ENCODE assay signal across 13 cellular contexts in genomic region chr6:170210026-170210390, GRCh38.
DNase-seq lines count a peak whose midpoint lies in the region; ATAC-seq and TF ChIP-seq lines count a peak whose summit lies in the region.
"Had no signal": no experiment of that assay in that cellular context is flagged by ENCODE, and none has a peak within 500 bp of the region (broad histone marks: within the 10 kb centered on the region; RNA-seq: fewer than 3 reads in every experiment).

No MANE protein-coding gene starts in this region.

- H3K27ac Mint-ChIP-seq in activated CD4-positive, alpha-beta T cell treated with anti-CD3 and anti-CD28 coated beads, Interleukin-2, amount 10 ng/mL, durations not matched to agents 7 days and 5 days = no peak overlapping the region
- H3K27ac Mint-ChIP-seq in activated T-helper 2 cell treated with anti-CD3 and anti-CD28 coated beads, Interferon-gamma antibody, Interleukin-2, Interleukin-4, amounts not matched to agents 10 μg/mL and 5 μg/mL and 100 μg/mL, durations not matched to agents 14 hours and 24 hours and 36 hours = no peak overlapping the region
- no peak overlapping the region for H3K27ac Mint-ChIP-seq in osteocyte (ENCODE audit: unreplicated experiment)
- no peak overlapping the region for H3K27ac Mint-ChIP-seq in stimulated activated memory B cell treated with anti-CD40 and anti-IgM and Interleukin-4, amounts not matched to agents 10 μg/mL and 1 μg/mL and 100 μg/mL, for 72 hours

- CTCF ChIA-PET in activated CD4-positive, alpha-beta T cell treated with anti-CD3 and anti-CD28 coated beads, Interleukin-2, amount 10 ng/mL, durations not matched to agents 7 days and 5 days (lab: Charles Lee) = no interaction called here

- H3K4me1 Mint-ChIP-seq in activated CD4-positive, alpha-beta T cell treated with anti-CD3 and anti-CD28 coated beads, Interleukin-2, amount 10 ng/mL, durations not matched to agents 7 days and 5 days = no peaks in the 10 kb centered on the region
- H3K4me1 Mint-ChIP-seq in activated T-helper 2 cell treated with anti-CD3 and anti-CD28 coated beads, Interferon-gamma antibody, Interleukin-2, Interleukin-4, amounts not matched to agents 10 μg/mL and 5 μg/mL and 100 μg/mL, durations not matched to agents 14 hours and 24 hours and 36 hours (ENCODE audit: low read depth) = no peaks in the 10 kb centered on the region
- H3K4me1 Mint-ChIP-seq in osteocyte (ENCODE audit: unreplicated experiment) = no peaks in the 10 kb centered on the region
- H3K4me1 Mint-ChIP-seq in stimulated activated memory B cell treated with anti-CD40 and anti-IgM and Interleukin-4, amounts not matched to agents 10 μg/mL and 1 μg/mL and 100 μg/mL, for 72 hours = no peaks in the 10 kb centered on the region

- TF ChIP-seq CTCF in osteocyte (IDR thresholded peaks at IDR 0.05) = no peak

- no peaks in the 10 kb centered on the region for H3K27me3 Mint-ChIP-seq in activated CD4-positive, alpha-beta T cell treated with anti-CD3 and anti-CD28 coated beads, Interleukin-2, amount 10 ng/mL, durations not matched to agents 7 days and 5 days
- H3K27me3 Mint-ChIP-seq in activated T-helper 2 cell treated with anti-CD3 and anti-CD28 coated beads, Interferon-gamma antibody, Interleukin-2, Interleukin-4, amounts not matched to agents 10 μg/mL and 5 μg/mL and 100 μg/mL, durations not matched to agents 14 hours and 24 hours and 36 hours (ENCODE audit: low read depth) = no peaks in the 10 kb centered on the region
- H3K27me3 Mint-ChIP-seq in osteocyte (ENCODE audit: unreplicated experiment) = no peaks in the 10 kb centered on the region
- peaks cover 22% of the 10 kb centered on the region for H3K27me3 Mint-ChIP-seq in stimulated activated memory B cell treated with anti-CD40 and anti-IgM and Interleukin-4, amounts not matched to agents 10 μg/mL and 1 μg/mL and 100 μg/mL, for 72 hours

- intact Hi-C loops in activated T-helper 2 cell treated with anti-CD3 and anti-CD28 coated beads, Interferon-gamma antibody, Interleukin-2, Interleukin-4, amounts not matched to agents 10 μg/mL and 5 μg/mL and 100 μg/mL, durations not matched to agents 14 hours and 24 hours and 36 hours (cut with micrococcal nuclease) = no loop called here

- DNase-seq in activated CD4-positive, alpha-beta T cell treated with anti-CD3 and anti-CD28 coated beads, Interleukin-2, amount 10 ng/mL, durations not matched to agents 7 days and 5 days = peak; percentile 1
- DNase-seq in activated CD4-positive, alpha-beta T cell treated with anti-CD3 and anti-CD28 coated beads, Interleukin-2, amount 50 U/mL, for 1 hour = no peak
- DNase-seq in ELF-1 (ENCODE audit: low read depth, low spot score) = peak; percentile 42
- peak; percentile 3 for DNase-seq in activated T-helper 2 cell treated with anti-CD3 and anti-CD28 coated beads, Interferon-gamma antibody, Interleukin-2, Interleukin-4, amounts not matched to agents 10 μg/mL and 5 μg/mL and 100 μg/mL, durations not matched to agents 14 hours and 24 hours and 36 hours (ENCODE audit: low spot score)
- DNase-seq in osteocyte (ENCODE audit: extremely low spot score, unreplicated experiment) = peak; percentile 81
- no peak for DNase-seq in GM03348 (ENCODE audit: low spot score)
- DNase-seq: Calu3, lower lobe of right lung, SHP77 treated with DMSO at 0.1 percent for 48 hours had no signal

- no peak overlapping the region for H3K4me3 Mint-ChIP-seq in activated CD4-positive, alpha-beta T cell treated with anti-CD3 and anti-CD28 coated beads, Interleukin-2, amount 10 ng/mL, durations not matched to agents 7 days and 5 days
- no peak overlapping the region for H3K4me3 Mint-ChIP-seq in activated T-helper 2 cell treated with anti-CD3 and anti-CD28 coated beads, Interferon-gamma antibody, Interleukin-2, Interleukin-4, amounts not matched to agents 10 μg/mL and 5 μg/mL and 100 μg/mL, durations not matched to agents 14 hours and 24 hours and 36 hours (ENCODE audit: low read depth)
- no peak overlapping the region for H3K4me3 Mint-ChIP-seq in osteocyte (ENCODE audit: unreplicated experiment)
- H3K4me3 Mint-ChIP-seq in stimulated activated memory B cell treated with anti-CD40 and anti-IgM and Interleukin-4, amounts not matched to agents 10 μg/mL and 1 μg/mL and 100 μg/mL, for 72 hours = no peak overlapping the region

- H3K36me3 Mint-ChIP-seq in activated CD4-positive, alpha-beta T cell treated with anti-CD3 and anti-CD28 coated beads, Interleukin-2, amount 10 ng/mL, durations not matched to agents 7 days and 5 days (ENCODE audit: low read depth) = peaks cover 4% of the 10 kb centered on the region
- H3K36me3 Mint-ChIP-seq in activated T-helper 2 cell treated with anti-CD3 and anti-CD28 coated beads, Interferon-gamma antibody, Interleukin-2, Interleukin-4, amounts not matched to agents 10 μg/mL and 5 μg/mL and 100 μg/mL, durations not matched to agents 14 hours and 24 hours and 36 hours (ENCODE audit: low read depth) = no peaks in the 10 kb centered on the region
- H3K36me3 Mint-ChIP-seq in osteocyte (ENCODE audit: unreplicated experiment) = no peaks in the 10 kb centered on the region
- H3K36me3 Mint-ChIP-seq in stimulated activated memory B cell treated with anti-CD40 and anti-IgM and Interleukin-4, amounts not matched to agents 10 μg/mL and 1 μg/mL and 100 μg/mL, for 72 hours = no peaks in the 10 kb centered on the region

- POLR2A ChIA-PET in activated CD4-positive, alpha-beta T cell treated with anti-CD3 and anti-CD28 coated beads, Interleukin-2, amount 10 ng/mL, durations not matched to agents 7 days and 5 days (lab: Charles Lee) = no interaction called here

- ATAC-seq in HG03342 (IDR thresholded peaks at IDR 0.05; ENCODE audit: unreplicated experiment) = no peak
- ATAC-seq in stimulated activated memory B cell treated with anti-CD40 and anti-IgM and Interleukin-4, amounts not matched to agents 10 μg/mL and 1 μg/mL and 100 μg/mL, for 72 hours = no peak
- ATAC-seq: body of pancreas, lower lobe of right lung, pancreas had no signal

- peaks cover 19% of the 10 kb centered on the region for H3K9me3 Mint-ChIP-seq in activated CD4-positive, alpha-beta T cell treated with anti-CD3 and anti-CD28 coated beads, Interleukin-2, amount 10 ng/mL, durations not matched to agents 7 days and 5 days
- peaks cover 21% of the 10 kb centered on the region for H3K9me3 Mint-ChIP-seq in activated T-helper 2 cell treated with anti-CD3 and anti-CD28 coated beads, Interferon-gamma antibody, Interleukin-2, Interleukin-4, amounts not matched to agents 10 μg/mL and 5 μg/mL and 100 μg/mL, durations not matched to agents 14 hours and 24 hours and 36 hours
- no peaks in the 10 kb centered on the region for H3K9me3 Mint-ChIP-seq in osteocyte (ENCODE audit: unreplicated experiment)
- peaks cover 5% of the 10 kb centered on the region for H3K9me3 Mint-ChIP-seq in stimulated activated memory B cell treated with anti-CD40 and anti-IgM and Interleukin-4, amounts not matched to agents 10 μg/mL and 1 μg/mL and 100 μg/mL, for 72 hours

Comparison
In these comparisons a context has a peak if more than half of its experiments do, and no peak if none do; other contexts are left out.
1. DNase-seq: peak in activated CD4-positive, alpha-beta T cell treated with anti-CD3 and anti-CD28 coated beads, Interleukin-2, amount 10 ng/mL, durations not matched to agents 7 days and 5 days (single experiment), ELF-1 (single experiment), activated T-helper 2 cell treated with anti-CD3 and anti-CD28 coated beads, Interferon-gamma antibody, Interleukin-2, Interleukin-4, amounts not matched to agents 10 μg/mL and 5 μg/mL and 100 μg/mL, durations not matched to agents 14 hours and 24 hours and 36 hours (single experiment) and osteocyte (single experiment); none in activated CD4-positive, alpha-beta T cell treated with anti-CD3 and anti-CD28 coated beads, Interleukin-2, amount 50 U/mL, for 1 hour (single experiment) and GM03348 (single experiment).